In the genomic region with DNA sequence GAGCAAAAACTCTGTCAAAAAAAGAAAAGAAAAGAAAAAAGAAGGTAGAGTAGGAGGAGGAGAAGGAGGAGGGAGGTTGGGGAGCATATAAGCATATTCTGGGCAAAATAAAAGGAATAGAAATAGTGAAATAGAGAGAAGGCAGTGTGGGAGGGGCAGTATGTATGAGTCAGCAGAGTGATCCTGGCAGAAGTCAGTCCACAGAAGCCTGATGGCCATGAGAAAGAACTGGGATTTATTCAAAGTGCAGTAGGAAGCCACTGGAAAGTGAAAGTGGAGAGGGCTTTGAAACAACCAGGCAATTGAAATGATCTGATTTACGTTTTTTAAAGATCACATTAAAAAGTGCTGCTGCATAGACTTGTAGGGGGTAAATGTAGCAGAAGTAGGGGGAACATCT, we compare ENCODE assay signal across 1 cellular context.
TF ChIP-seq lines count a peak whose summit lies in the region.

No MANE protein-coding gene starts in this region.

TF ChIP-seq in liver, 16 proteins besides CTCF, POLR2A, EP300 and RAD21 (continued from another document):
- TF ChIP-seq, protein P1, sequence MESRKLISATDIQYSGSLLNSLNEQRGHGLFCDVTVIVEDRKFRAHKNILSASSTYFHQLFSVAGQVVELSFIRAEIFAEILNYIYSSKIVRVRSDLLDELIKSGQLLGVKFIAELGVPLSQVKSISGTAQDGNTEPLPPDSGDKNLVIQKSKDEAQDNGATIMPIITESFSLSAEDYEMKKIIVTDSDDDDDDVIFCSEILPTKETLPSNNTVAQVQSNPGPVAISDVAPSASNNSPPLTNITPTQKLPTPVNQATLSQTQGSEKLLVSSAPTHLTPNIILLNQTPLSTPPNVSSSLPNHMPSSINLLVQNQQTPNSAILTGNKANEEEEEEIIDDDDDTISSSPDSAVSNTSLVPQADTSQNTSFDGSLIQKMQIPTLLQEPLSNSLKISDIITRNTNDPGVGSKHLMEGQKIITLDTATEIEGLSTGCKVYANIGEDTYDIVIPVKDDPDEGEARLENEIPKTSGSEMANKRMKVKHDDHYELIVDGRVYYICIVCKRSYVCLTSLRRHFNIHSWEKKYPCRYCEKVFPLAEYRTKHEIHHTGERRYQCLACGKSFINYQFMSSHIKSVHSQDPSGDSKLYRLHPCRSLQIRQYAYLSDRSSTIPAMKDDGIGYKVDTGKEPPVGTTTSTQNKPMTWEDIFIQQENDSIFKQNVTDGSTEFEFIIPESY (IDR thresholded peaks at IDR 0.05), result no peak
- no peak for TF ChIP-seq FOXA1 (IDR thresholded peaks at IDR 0.05)
- TF ChIP-seq, protein P2, sequence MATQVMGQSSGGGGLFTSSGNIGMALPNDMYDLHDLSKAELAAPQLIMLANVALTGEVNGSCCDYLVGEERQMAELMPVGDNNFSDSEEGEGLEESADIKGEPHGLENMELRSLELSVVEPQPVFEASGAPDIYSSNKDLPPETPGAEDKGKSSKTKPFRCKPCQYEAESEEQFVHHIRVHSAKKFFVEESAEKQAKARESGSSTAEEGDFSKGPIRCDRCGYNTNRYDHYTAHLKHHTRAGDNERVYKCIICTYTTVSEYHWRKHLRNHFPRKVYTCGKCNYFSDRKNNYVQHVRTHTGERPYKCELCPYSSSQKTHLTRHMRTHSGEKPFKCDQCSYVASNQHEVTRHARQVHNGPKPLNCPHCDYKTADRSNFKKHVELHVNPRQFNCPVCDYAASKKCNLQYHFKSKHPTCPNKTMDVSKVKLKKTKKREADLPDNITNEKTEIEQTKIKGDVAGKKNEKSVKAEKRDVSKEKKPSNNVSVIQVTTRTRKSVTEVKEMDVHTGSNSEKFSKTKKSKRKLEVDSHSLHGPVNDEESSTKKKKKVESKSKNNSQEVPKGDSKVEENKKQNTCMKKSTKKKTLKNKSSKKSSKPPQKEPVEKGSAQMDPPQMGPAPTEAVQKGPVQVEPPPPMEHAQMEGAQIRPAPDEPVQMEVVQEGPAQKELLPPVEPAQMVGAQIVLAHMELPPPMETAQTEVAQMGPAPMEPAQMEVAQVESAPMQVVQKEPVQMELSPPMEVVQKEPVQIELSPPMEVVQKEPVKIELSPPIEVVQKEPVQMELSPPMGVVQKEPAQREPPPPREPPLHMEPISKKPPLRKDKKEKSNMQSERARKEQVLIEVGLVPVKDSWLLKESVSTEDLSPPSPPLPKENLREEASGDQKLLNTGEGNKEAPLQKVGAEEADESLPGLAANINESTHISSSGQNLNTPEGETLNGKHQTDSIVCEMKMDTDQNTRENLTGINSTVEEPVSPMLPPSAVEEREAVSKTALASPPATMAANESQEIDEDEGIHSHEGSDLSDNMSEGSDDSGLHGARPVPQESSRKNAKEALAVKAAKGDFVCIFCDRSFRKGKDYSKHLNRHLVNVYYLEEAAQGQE (IDR thresholded peaks at IDR 0.05), result no peak
- TF ChIP-seq, protein P3, sequence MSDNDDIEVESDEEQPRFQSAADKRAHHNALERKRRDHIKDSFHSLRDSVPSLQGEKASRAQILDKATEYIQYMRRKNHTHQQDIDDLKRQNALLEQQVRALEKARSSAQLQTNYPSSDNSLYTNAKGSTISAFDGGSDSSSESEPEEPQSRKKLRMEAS (IDR thresholded peaks at IDR 0.05), result no peak
- TF ChIP-seq FOXA2 (IDR thresholded peaks at IDR 0.05), result no peak
- peak; percentile 51 for TF ChIP-seq YY1 (IDR thresholded peaks at IDR 0.05)
- TF ChIP-seq, protein P4, sequence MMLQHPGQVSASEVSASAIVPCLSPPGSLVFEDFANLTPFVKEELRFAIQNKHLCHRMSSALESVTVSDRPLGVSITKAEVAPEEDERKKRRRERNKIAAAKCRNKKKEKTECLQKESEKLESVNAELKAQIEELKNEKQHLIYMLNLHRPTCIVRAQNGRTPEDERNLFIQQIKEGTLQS (IDR thresholded peaks at IDR 0.05), result peak; percentile 68
- no peak for TF ChIP-seq HNF4G (IDR thresholded peaks at IDR 0.05)
- no peak for TF ChIP-seq NR2F2 (IDR thresholded peaks at IDR 0.05)
- no peak for TF ChIP-seq TAF1 (conservative IDR thresholded peaks at IDR 0.05)
